34 cellular contexts compared by ENCODE assay signal in the genomic region with DNA sequence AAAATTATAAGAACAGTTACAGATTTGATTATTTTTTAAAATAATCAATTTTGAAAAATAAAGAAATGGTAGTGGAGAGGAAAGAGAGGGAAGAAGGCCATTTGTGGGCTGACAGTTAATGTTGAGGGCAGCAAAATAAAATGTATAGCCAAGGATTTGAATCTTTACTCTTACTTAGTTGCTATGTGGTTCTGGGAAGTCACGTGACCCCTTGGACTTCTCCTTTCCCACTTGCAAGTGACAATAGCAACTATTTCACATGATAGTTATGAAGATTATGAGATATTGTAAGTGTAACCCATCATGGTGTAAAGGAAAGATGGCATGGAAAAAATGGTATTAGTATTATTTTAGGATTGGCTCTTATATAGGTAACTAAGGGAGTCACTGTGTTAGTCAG.
"Had no signal": no experiment of that assay in that cellular context is flagged by ENCODE, and none has a peak within 500 bp of the region (broad histone marks: within the 10 kb centered on the region; RNA-seq: fewer than 3 reads in every experiment).

No MANE protein-coding gene starts in this region.

- DNase-seq: activated B cell treated with CpG ODN at 0.5 μM for 24 hours; activated CD4-positive, alpha-beta memory T cell treated with anti-CD3 and anti-CD28 coated beads for 36 hours; activated CD4-positive, alpha-beta T cell treated with anti-CD3 and anti-CD28 coated beads for 4 hours; activated CD4-positive, alpha-beta T cell treated with anti-CD3 and anti-CD28 coated beads, Interleukin-2, amount 10 ng/mL, durations not matched to agents 24 days and 14 days; activated CD4-positive, alpha-beta T cell treated with anti-CD3 and anti-CD28 coated beads, Interleukin-2, amount 50 U/mL, for 1 hour; activated CD4-positive, alpha-beta T cell treated with anti-CD3 and anti-CD28 coated beads, Interleukin-2, amount 50 U/mL, for 4 hours; activated CD4-positive, CD25-positive, alpha-beta regulatory T cell treated with anti-CD3 and anti-CD28 coated beads, Interleukin-2, amount 50 U/mL, for 72 hours; activated CD8-positive, alpha-beta memory T cell treated with anti-CD3 and anti-CD28 coated beads, Interleukin-2, amount 50 U/mL, for 4 hours; activated CD8-positive, alpha-beta T cell treated with anti-CD3 and anti-CD28 coated beads for 36 hours; activated effector memory CD4-positive, alpha-beta T cell treated with anti-CD3 and anti-CD28 coated beads, Interleukin-2, amount 50 U/mL, for 16 hours; activated gamma-delta T cell treated with Interleukin-2 at 50 U/mL for 16 hours; activated naive CD4-positive, alpha-beta T cell; activated naive CD4-positive, alpha-beta T cell treated with anti-CD3 and anti-CD28 coated beads for 36 hours; activated naive CD4-positive, alpha-beta T cell treated with anti-CD3 and anti-CD28 coated beads, Interleukin-2, amount 50 U/mL, for 16 hours; activated naive CD8-positive, alpha-beta T cell treated with anti-CD3 and anti-CD28 coated beads for 36 hours; activated T-cell treated with anti-CD3 and anti-CD28 coated beads for 4 hours; activated T-cell treated with anti-CD3 and anti-CD28 coated beads, Interleukin-2, amount 50 U/mL, for 1 hour; activated T-cell treated with anti-CD3 and anti-CD28 coated beads, Interleukin-2, amount 50 U/mL, for 4 hours; activated T-cell treated with anti-CD3 and anti-CD28 coated beads, Interleukin-2, amount 50 U/mL, for 72 hours; adrenal gland; amniotic stem cell; aorta; body of pancreas; brain microvascular endothelial cell; central memory CD4-positive, alpha-beta T cell; T-helper 2 cell; T-helper 9 cell had no signal

- H3K36me3 ChIP-seq: adrenal gland, brain microvascular endothelial cell, breast epithelium had no signal

- H3K9me3 ChIP-seq: adrenal gland, body of pancreas, breast epithelium had no signal

- FAIRE-seq: astrocyte, colon, TTC549 had no signal

- H3K4me3 ChIP-seq: adrenal gland, body of pancreas, breast epithelium had no signal

- ATAC-seq: activated CD8-positive, alpha-beta T cell treated with anti-CD3 and anti-CD28 coated beads for 36 hours; activated naive CD4-positive, alpha-beta T cell treated with anti-CD3 and anti-CD28 coated beads, Interleukin-2, amount 50 U/mL, for 72 hours; activated T-cell treated with anti-CD3 and anti-CD28 coated beads, Interleukin-2, amount 50 U/mL, for 4 hours; activated T-cell treated with anti-CD3 and anti-CD28 coated beads, Interleukin-2, amount 50 U/mL, for 72 hours; activated T-helper 17 cell treated with anti-CD3 and anti-CD28 coated beads, Interleukin-2, amount 50 U/mL, for 72 hours; body of pancreas had no signal

- H3K4me1 ChIP-seq: adrenal gland, body of pancreas, breast epithelium had no signal

- H3K27me3 ChIP-seq: adrenal gland, body of pancreas, brain microvascular endothelial cell, breast epithelium had no signal

- H3K27ac ChIP-seq: adrenal gland, body of pancreas, brain microvascular endothelial cell, breast epithelium, VCaP had no signal
